Comparison of ENCODE assay signal across 26 cellular contexts in the genomic region with DNA sequence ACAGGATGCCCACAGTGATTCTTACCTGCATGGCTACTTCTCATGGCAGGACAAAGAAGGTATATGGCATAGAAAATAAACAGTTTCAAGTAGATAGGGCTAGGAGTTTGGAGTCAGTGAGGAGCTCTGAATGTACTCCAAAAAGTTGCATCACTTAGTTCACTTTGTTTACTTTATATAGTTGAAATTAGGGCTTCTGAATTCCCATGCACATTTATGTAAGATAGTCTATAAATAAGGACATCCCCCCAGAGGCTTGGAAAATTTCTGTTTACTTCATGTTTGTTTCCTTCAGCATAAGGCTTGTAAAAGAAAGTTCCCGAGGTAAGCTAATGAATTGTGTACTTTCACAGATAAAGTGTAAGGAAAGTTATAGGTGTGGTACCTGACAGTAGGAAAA. TPM values are rescaled to one million over a fixed set of nuclear protein-coding genes. Genes with fewer than 3 reads are reported as not detected.
DNase-seq lines count a peak whose midpoint lies in the region; ATAC-seq and TF ChIP-seq lines count a peak whose summit lies in the region.
"Had no signal": no experiment of that assay in that cellular context is flagged by ENCODE, and none has a peak within 500 bp of the region (broad histone marks: within the 10 kb centered on the region; RNA-seq: fewer than 3 reads in every experiment).

No MANE protein-coding gene starts in this region.

- peaks cover 2% of the 10 kb centered on the region; the same call in 1 of the 2 replicates for H3K4me1 ChIP-seq in IMR-90 (ENCODE audit: control insufficient read depth, insufficient read depth, low read length)
- H3K4me1 ChIP-seq: BE2C, parathyroid adenoma, right atrium auricular region had no signal

- no peak for TF ChIP-seq POLR2A in IMR-90 (IDR thresholded peaks at IDR 0.05; ENCODE audit: low read depth, low read length)

- no peaks in the 10 kb centered on the region for H3K9me3 Mint-ChIP-seq in activated T-cell treated with anti-CD3 and anti-CD28 coated beads, Interleukin-2, amount 50 U/mL, for 4 hours
- H3K9me3 Mint-ChIP-seq in activated naive CD8-positive, alpha-beta T cell treated with anti-CD3 and anti-CD28 coated beads for 36 hours: peaks cover 14% of the 10 kb centered on the region
- H3K9me3 Mint-ChIP-seq in naive thymus-derived CD8-positive, alpha-beta T cell: peaks cover 0 to 4% (median 0%) of the 10 kb centered on the region in 9 donors

- intact Hi-C loops in IMR-90 (cut with micrococcal nuclease): no loop called here

- no peaks in the 10 kb centered on the region for H3K9me1 ChIP-seq in IMR-90 (ENCODE audit: insufficient read depth, low read length)

- no peak overlapping the region for H3K18ac ChIP-seq in IMR-90 (ENCODE audit: low read depth, low read length)

- no peak overlapping the region for H2AFZ ChIP-seq in IMR-90 (replicated peaks; ENCODE audit: low read length, poor library complexity)
- H2AFZ ChIP-seq: parathyroid adenoma had no signal

- no peak for TF ChIP-seq RAD21 in IMR-90 (IDR thresholded peaks at IDR 0.05; ENCODE audit: low read length)

- no peaks in the 10 kb centered on the region for H3K36me3 ChIP-seq in IMR-90 (ENCODE audit: control insufficient read depth, insufficient read depth, low read length)
- H3K36me3 ChIP-seq: BE2C, brain microvascular endothelial cell, right atrium auricular region, thoracic aorta, vagina had no signal

- TF ChIP-seq CTCF in IMR-90 (conservative IDR thresholded peaks at IDR 0.05; ENCODE audit: low read depth, low read length): no peak

- no peak overlapping the region for H2BK5ac ChIP-seq in IMR-90 (ENCODE audit: low read depth, low read length, poor library complexity, severe bottlenecking)

- no peak for ATAC-seq in activated T-cell treated with anti-CD3 and anti-CD28 coated beads, Interleukin-2, amount 50 U/mL, for 4 hours
- ATAC-seq in IMR-90 (ENCODE audit: low read depth) (no peak), HG03469 (IDR thresholded peaks at IDR 0.05; ENCODE audit: unreplicated experiment) (no peak), HG02642 (IDR thresholded peaks at IDR 0.05; ENCODE audit: poor library complexity, unreplicated experiment) (no peak)
- ATAC-seq in naive thymus-derived CD8-positive, alpha-beta T cell: no peak
- ATAC-seq: left ventricle myocardium superior, Panc1 had no signal

- H3K14ac ChIP-seq in IMR-90 (replicated peaks; ENCODE audit: low read depth, low read length): no peak overlapping the region

- BruUV-seq in IMR-90 (replicated peaks; lab: Mats Ljungman, UMichigan): no TSS peak

- DNase-seq in activated T-cell treated with anti-CD3 and anti-CD28 coated beads, Interleukin-2, amount 50 U/mL, for 4 hours: no peak
- DNase-seq in activated T-cell treated with anti-CD3 and anti-CD28 coated beads, Interleukin-2, amount 50 U/mL, for 48 hours: no peak
- DNase-seq in IMR-90: peak; percentile 28
- DNase-seq in activated naive CD8-positive, alpha-beta T cell treated with anti-CD3 and anti-CD28 coated beads for 36 hours: no peak
- no peak for DNase-seq in naive thymus-derived CD8-positive, alpha-beta T cell
- no peak for DNase-seq in NCI-H2196 treated with DMSO at 0.1 percent for 48 hours (lab: John Stamatoyannopoulos, UW; ENCODE audit: unreplicated experiment)
- DNase-seq: activated CD8-positive, alpha-beta memory T cell treated with anti-CD3 and anti-CD28 coated beads, Interleukin-2, amount 50 U/mL, for 4 hours; BE2C; brain microvascular endothelial cell; Calu3; effector CD8-positive, alpha-beta T cell; Kasumi-1; left ventricle myocardium superior; NCI-H1694 treated with DMSO at 0.1 percent for 48 hours; NCI-H2171 treated with DMSO at 0.1 percent for 48 hours; NCI-H524 treated with DMSO at 0.1 percent for 48 hours; NK-92 treated with Interleukin-12 subunit alpha and Interleukin-12 subunit beta, amount 100 ng/mL, for 24 hours; SW 1271 had no signal

- H3K4me3 Mint-ChIP-seq in activated T-cell treated with anti-CD3 and anti-CD28 coated beads, Interleukin-2, amount 50 U/mL, for 4 hours: peak overlapping the region; percentile 83
- peak overlapping the region; percentile 89 for H3K4me3 Mint-ChIP-seq in activated naive CD8-positive, alpha-beta T cell treated with anti-CD3 and anti-CD28 coated beads for 36 hours
- peak overlapping the region; percentile 10 to 89 (median 76) for H3K4me3 Mint-ChIP-seq in naive thymus-derived CD8-positive, alpha-beta T cell

- H3K9me3 ChIP-seq in IMR-90 (ENCODE audit: control insufficient read depth, insufficient read depth, low read length): no peaks in the 10 kb centered on the region
- H3K9me3 ChIP-seq: BE2C, right atrium auricular region, thoracic aorta, vagina had no signal

- H3K27ac ChIP-seq in IMR-90 (ENCODE audit: insufficient read depth, low read length): no peak overlapping the region
- H3K27ac ChIP-seq: brain microvascular endothelial cell, parathyroid adenoma, right atrium auricular region, thoracic aorta, vagina had no signal

- no peak overlapping the region for H2BK120ac ChIP-seq in IMR-90 (ENCODE audit: low read depth, low read length)

- peak overlapping the region; percentile 97 for H3K27ac Mint-ChIP-seq in activated naive CD8-positive, alpha-beta T cell treated with anti-CD3 and anti-CD28 coated beads for 36 hours
- H3K27ac Mint-ChIP-seq in naive thymus-derived CD8-positive, alpha-beta T cell: peak overlapping the region in 9 of 10 donors; percentile 11 to 98 (median 89)

- H3K27me3 Mint-ChIP-seq in activated T-cell treated with anti-CD3 and anti-CD28 coated beads, Interleukin-2, amount 50 U/mL, for 4 hours (ENCODE audit: low read depth): no peaks in the 10 kb centered on the region
- H3K27me3 Mint-ChIP-seq in activated naive CD8-positive, alpha-beta T cell treated with anti-CD3 and anti-CD28 coated beads for 36 hours: no peaks in the 10 kb centered on the region
- no peaks in the 10 kb centered on the region for H3K27me3 Mint-ChIP-seq in naive thymus-derived CD8-positive, alpha-beta T cell

- CTCF ChIA-PET in IMR-90 (lab: Yijun Ruan, JAX): no interaction called here

- no peak overlapping the region for H3K4ac ChIP-seq in IMR-90 (ENCODE audit: low read depth, low read length)

- H2AK5ac ChIP-seq in IMR-90 (ENCODE audit: low read depth, low read length): no peak overlapping the region

- no peak overlapping the region for H3K4me2 ChIP-seq in IMR-90 (ENCODE audit: low read depth, low read length)

- H4K91ac ChIP-seq in IMR-90 (ENCODE audit: insufficient read depth, low read depth, low read length): no peak overlapping the region

- 20% methylated on average over 1 of the region's 1 CpG; no CpG with 5 or more reads in 1 of the 2 experiments for WGBS in IMR-90 (ENCODE audit: extremely low coverage in 2 of 2, insufficient read length in 1 of 2), 2 experiments

- H3K27me3 ChIP-seq in IMR-90 (ENCODE audit: control insufficient read depth, insufficient read depth, low read length): no peaks in the 10 kb centered on the region
- H3K27me3 ChIP-seq: brain microvascular endothelial cell, right atrium auricular region, vagina had no signal

- H2BK15ac ChIP-seq in IMR-90 (ENCODE audit: low read depth, low read length): no peak overlapping the region

- no peak overlapping the region for H3K56ac ChIP-seq in IMR-90 (ENCODE audit: extremely low read depth, insufficient read depth, low read length)

- in situ Hi-C loops in IMR-90 (cut with MboI; ENCODE audit: low sequenced_read_pairs): no loop called here

- no peak overlapping the region for H4K5ac ChIP-seq in IMR-90 (ENCODE audit: low read depth, low read length)

- H3K4me1 Mint-ChIP-seq in activated T-cell treated with anti-CD3 and anti-CD28 coated beads, Interleukin-2, amount 50 U/mL, for 4 hours (ENCODE audit: low read depth): peaks cover 91% of the 10 kb centered on the region
- peaks cover 74% of the 10 kb centered on the region for H3K4me1 Mint-ChIP-seq in activated naive CD8-positive, alpha-beta T cell treated with anti-CD3 and anti-CD28 coated beads for 36 hours
- peaks cover 55 to 92% (median 69%) of the 10 kb centered on the region in 4 donors for H3K4me1 Mint-ChIP-seq in naive thymus-derived CD8-positive, alpha-beta T cell

- H3K79me1 ChIP-seq in IMR-90 (ENCODE audit: low read depth in 1 of 2, low read length in 2 of 2): no peaks in the 10 kb centered on the region

- no peak overlapping the region for H3K23ac ChIP-seq in IMR-90 (ENCODE audit: low read depth, low read length)

- dilution Hi-C loops in IMR-90 (cut with HindIII; ENCODE audit: low sequenced_read_pairs, unreplicated experiment): no loop called here

- no peak overlapping the region for H2AK9ac ChIP-seq in IMR-90 (replicated peaks; ENCODE audit: low read depth, low read length, poor library complexity)

- H3K36me3 Mint-ChIP-seq in activated T-cell treated with anti-CD3 and anti-CD28 coated beads, Interleukin-2, amount 50 U/mL, for 4 hours (ENCODE audit: insufficient read depth): peaks cover 22% of the 10 kb centered on the region
- H3K36me3 Mint-ChIP-seq in activated naive CD8-positive, alpha-beta T cell treated with anti-CD3 and anti-CD28 coated beads for 36 hours: peaks cover 56% of the 10 kb centered on the region
- peaks cover 4 to 9% (median 6%) of the 10 kb centered on the region in 3 donors for H3K36me3 Mint-ChIP-seq in naive thymus-derived CD8-positive, alpha-beta T cell

- H2BK20ac ChIP-seq in IMR-90 (ENCODE audit: low read depth, low read length): no peak overlapping the region

- no peak overlapping the region for H3K9ac ChIP-seq in IMR-90 (ENCODE audit: low read depth, low read length)
- H3K9ac ChIP-seq: parathyroid adenoma had no signal

- H4K8ac ChIP-seq in IMR-90 (ENCODE audit: low read depth in 2 of 2, low read length in 2 of 2): no peak overlapping the region

- POLR2A ChIA-PET in IMR-90 (lab: Charles Lee; ENCODE audit: unreplicated experiment): interaction anchor here (0.6 kb wide), 1 partner anchor 568 kb away, joined by 7 read pairs; no protein-coding TSS in a partner anchor
- POLR2A ChIA-PET in naive thymus-derived CD8-positive, alpha-beta T cell (lab: Charles Lee): interaction anchor here (0.5 to 2.0 kb wide), 5 partner anchors 10 to 27 kb away, joined by 3 to 16 read pairs (median 6); no protein-coding TSS in a partner anchor

- H3K4me3 ChIP-seq in IMR-90 (ENCODE audit: insufficient read depth, low read depth, low read length): no peak overlapping the region
- H3K4me3 ChIP-seq: right atrium auricular region, thoracic aorta, vagina had no signal

- H4K20me1 ChIP-seq in IMR-90 (ENCODE audit: insufficient read depth, low read length): no peaks in the 10 kb centered on the region

TF ChIP-seq in IMR-90, 13 proteins besides CTCF, POLR2A, EP300 and RAD21 (continues in another document):
- TF ChIP-seq CEBPB (IDR thresholded peaks at IDR 0.05; ENCODE audit: low read depth, low read length) (peak; percentile 41; the same call in 1 of the 2 replicates), SMC3 (IDR thresholded peaks at IDR 0.05; ENCODE audit: low read depth, low read length) (no peak)

RNA-seq across cellular contexts. Expression of gene ADTRP, which starts 51.2 kb away (rescaled TPM):
- 10 to 100 TPM; 11.6 to 16.6 (median 15.6) TPM for total RNA-seq in activated T-cell treated with anti-CD3 and anti-CD28 coated beads, Interleukin-2, amount 50 U/mL, for 4 hours
- total RNA-seq in IMR-90 (2012; rRNA removed): 0.72 and 0.83 TPM in 2 replicates
- 0.14 and 0.50 TPM in 2 replicates for polyA plus RNA-seq in IMR-90 (2012; rRNA removed)
- polyA plus RNA-seq in IMR-90 (2012; cell fraction: cytosol; rRNA removed): 0.11 and 0.35 TPM in 2 replicates
- 0.32 and 0.88 TPM in 2 replicates for polyA plus RNA-seq in IMR-90 (2012; cell fraction: nucleus; rRNA removed; ENCODE audit: low replicate concordance)
- 10 to 100 TPM; 29.1 to 31.5 TPM for total RNA-seq in activated naive CD8-positive, alpha-beta T cell treated with anti-CD3 and anti-CD28 coated beads for 36 hours
- 1 to 10 TPM; 5.0 to 7.4 TPM for total RNA-seq in naive thymus-derived CD8-positive, alpha-beta T cell
- polyA plus RNA-seq in naive thymus-derived CD8-positive, alpha-beta T cell: 10 to 100 TPM in 1 of 3 donors, 1 to 10 TPM in 2; 2.3 to 14.0 (median 7.2) TPM
- total RNA-seq: left ventricle myocardium superior, right atrium auricular region, thoracic aorta, vagina had no signal
- polyA plus RNA-seq: neural cell had no signal
